8 cellular contexts compared by ENCODE assay signal in genomic region chr2:240579771-240580614, GRCh38. TPM values are rescaled to one million over a fixed set of nuclear protein-coding genes. Genes with fewer than 3 reads are reported as not detected.
DNase-seq lines count a peak whose midpoint lies in the region; ATAC-seq and TF ChIP-seq lines count a peak whose summit lies in the region.

No MANE protein-coding gene starts in this region.

- H3K36me3 ChIP-seq in Panc1 (ENCODE audit: control insufficient read depth, insufficient read depth, low read length) (no peaks in the 10 kb centered on the region; the same call in 1 of the 2 replicates), heart right ventricle (peaks cover 0 to 50% (median 30%) of the 10 kb centered on the region in 9 donors)

- H3K27ac ChIP-seq in Panc1 (ENCODE audit: low read length) (peak overlapping the region; percentile 54), heart right ventricle (peak overlapping the region; percentile 39 to 85 (median 72))

- peaks cover 22% of the 10 kb centered on the region for H3K4me1 ChIP-seq in Panc1 (ENCODE audit: control insufficient read depth, insufficient read depth, low read length)
- peaks cover 14 to 44% (median 36%) of the 10 kb centered on the region in 9 donors for H3K4me1 ChIP-seq in heart right ventricle

- in situ Hi-C loops in Panc1 (cut with HindIII; ENCODE audit: low pct_unique_long_range_greater_than_20kb, low sequenced_read_pairs), result no loop called here

- POLR2A ChIA-PET in Panc1 (lab: Charles Lee), result no interaction called here

- CTCF ChIA-PET in Panc1 (lab: Charles Lee), result interaction anchor here (0.7 to 1.0 kb wide), 2 partner anchors 66 to 142 kb away, joined by 3 read pairs; no protein-coding TSS in a partner anchor

- WGBS in heart right ventricle, 2 donors, result 65 to 66% methylated on average over 27 of the region's 27 CpGs

- BruUV-seq in Panc1 (replicated peaks; lab: Mats Ljungman, UMichigan), result no TSS peak

- peak; percentile 74 for ATAC-seq in Panc1
- peak; percentile 54 to 87 (median 71) for ATAC-seq in heart right ventricle
- no peak for ATAC-seq in GM19467 (IDR thresholded peaks at IDR 0.05; ENCODE audit: unreplicated experiment)
- ATAC-seq in GM19023 (IDR thresholded peaks at IDR 0.05; ENCODE audit: unreplicated experiment), result no peak

- no peak overlapping the region for H3K4me3 ChIP-seq in Panc1 (ENCODE audit: low read depth in 2 of 2, low read length in 2 of 2)
- no peak overlapping the region for H3K4me3 ChIP-seq in heart right ventricle

- DNase-seq in AML-193 (lab: John Stamatoyannopoulos, UW), result peak; percentile 57 to 59
- peak; percentile 48 for DNase-seq in GOT3 (lab: John Stamatoyannopoulos, UW)
- DNase-seq in Panc1 (ENCODE audit: low read depth, low spot score), result no peak
- peak; percentile 53 for DNase-seq in activated gamma-delta T cell (lab: John Stamatoyannopoulos, UW)
- DNase-seq in heart right ventricle, result peak in 1 of 2 donors; percentile 40
- peak; percentile 81 for DNase-seq in stimulated activated CD4-positive, alpha-beta T cell treated with anti-CD3 and anti-CD28 coated beads, Interleukin-1b, Interleukin-23, amount 100 ng/mL, for 48 hours

- no peak; the same call in 1 of the 2 replicates for TF ChIP-seq CTCF in Panc1 (IDR thresholded peaks at IDR 0.05)
- TF ChIP-seq CTCF in heart right ventricle (IDR thresholded peaks at IDR 0.05), result peak in 3 of 9 donors; percentile 6 to 43 (median 6)

- intact Hi-C loops in Panc1 (cut with micrococcal nuclease; ENCODE audit: unreplicated experiment), result no loop called here
- intact Hi-C loops in heart right ventricle (cut with DNase I), result loop anchor here in 1 of 10 donors (10.0 kb wide), 1 partner anchor 255 kb away; no protein-coding TSS in a partner anchor

- H3K27me3 ChIP-seq in Panc1 (ENCODE audit: control insufficient read depth, insufficient read depth, low read length), result no peaks in the 10 kb centered on the region
- no peaks in the 10 kb centered on the region for H3K27me3 ChIP-seq in heart right ventricle

- H3K9me3 ChIP-seq in Panc1 (ENCODE audit: control insufficient read depth, insufficient read depth, low read depth, low read length), result no peaks in the 10 kb centered on the region; the same call in 1 of the 2 replicates
- peaks cover 0 to 11% (median 0%) of the 10 kb centered on the region in 11 donors for H3K9me3 ChIP-seq in heart right ventricle

RNA-seq across cellular contexts. Expression of gene CAPN10, which starts 6.5 kb away (rescaled TPM):
- 38.6 TPM for total RNA-seq in Panc1 (2021; ENCODE audit: unreplicated experiment)
- 31.9 TPM for polyA plus RNA-seq in Panc1 (2012; ENCODE audit: insufficient read length)
- total RNA-seq in heart right ventricle, result 10 to 100 TPM; 16.8 to 73.8 (median 21.0) TPM
- 10 to 100 TPM; 19.1 to 89.5 TPM for polyA plus RNA-seq in heart right ventricle

RNA-seq across cellular contexts. Expression of gene RNPEPL1, which starts 11.7 kb away (rescaled TPM):
- total RNA-seq in Panc1 (2021; ENCODE audit: unreplicated experiment) (88.2 TPM), heart right ventricle (100 to 1,000 TPM in 2 of 10 donors, 10 to 100 TPM in 8; 62.8 to 116 (median 73.3) TPM)
- 101 TPM for polyA plus RNA-seq in Panc1 (2012; ENCODE audit: insufficient read length)
- 100 to 1,000 TPM in 1 of 2 donors, 10 to 100 TPM in 1; 76.7 to 247 TPM for polyA plus RNA-seq in heart right ventricle

RNA-seq across cellular contexts. Expression of gene DUSP28, which starts 19.8 kb away (rescaled TPM):
- total RNA-seq in Panc1 (2021; ENCODE audit: unreplicated experiment) (10.7 TPM), heart right ventricle (10 to 100 TPM; 10.6 to 22.1 (median 15.4) TPM)
- 5.3 TPM for polyA plus RNA-seq in Panc1 (2012; ENCODE audit: insufficient read length)
- 1 to 10 TPM; 4.7 to 7.3 TPM for polyA plus RNA-seq in heart right ventricle

RNA-seq across cellular contexts. Expression of gene ANKMY1, which starts 22.2 kb away (rescaled TPM):
- total RNA-seq in Panc1 (2021; ENCODE audit: unreplicated experiment), result 19.5 TPM
- 19.4 TPM for polyA plus RNA-seq in Panc1 (2012; ENCODE audit: insufficient read length)
- 1 to 10 TPM; 3.8 to 7.8 (median 5.3) TPM for total RNA-seq in heart right ventricle
- polyA plus RNA-seq in heart right ventricle, result 10 to 100 TPM in 1 of 2 donors, 1 to 10 TPM in 1; 1.9 to 15.6 TPM

RNA-seq across cellular contexts. Expression of gene GPR35, which starts 45.3 kb away (rescaled TPM):
- total RNA-seq in Panc1 (2021; ENCODE audit: unreplicated experiment) (1.3 TPM), heart right ventricle (1 to 10 TPM in 4 of 10 donors, under 1 TPM in 6; 0.40 to 2.1 (median 0.86) TPM)
- 2.3 TPM for polyA plus RNA-seq in Panc1 (2012; ENCODE audit: insufficient read length)
- 1 to 10 TPM; 1.4 to 5.2 TPM for polyA plus RNA-seq in heart right ventricle

Comparison
In these comparisons a context has a peak if more than half of its experiments do, and no peak if none do; other contexts are left out.
1. ATAC-seq: peak in Panc1 (single experiment) and heart right ventricle (8 of 8); none in GM19467 (single experiment) and GM19023 (single experiment).